ENCODE assay signal across 1 cellular context in genomic region chr11:57764527-57764926, GRCh38.
TF ChIP-seq lines count a peak whose summit lies in the region.

No MANE protein-coding gene starts in this region.

TF ChIP-seq in GM12878, 131 proteins besides CTCF, POLR2A, EP300 and RAD21:
- TF ChIP-seq ZBTB40 (IDR thresholded peaks at IDR 0.05; ENCODE audit: borderline replicate concordance) (no peak), REST (IDR thresholded peaks at IDR 0.05; ENCODE audit: low read depth, low read length) (no peak), STAT1 (conservative IDR thresholded peaks at IDR 0.05) (no peak), ELK1 (IDR thresholded peaks at IDR 0.05; ENCODE audit: low read depth, low read length) (no peak), NRF1 (conservative IDR thresholded peaks at IDR 0.05; ENCODE audit: low read depth, low read length) (no peak), ZNF592 (IDR thresholded peaks at IDR 0.05) (no peak), RFX5 (IDR thresholded peaks at IDR 0.05; ENCODE audit: low read depth, low read length) (no peak), WRNIP1 (IDR thresholded peaks at IDR 0.05; ENCODE audit: borderline replicate concordance, low read depth, low read length) (no peak), MEF2B (IDR thresholded peaks at IDR 0.05; ENCODE audit: partially characterized antibody, poor library complexity, severe bottlenecking) (no peak), SIX5 (IDR thresholded peaks at IDR 0.05; ENCODE audit: low read depth, low read length, severe bottlenecking) (no peak), CEBPB (IDR thresholded peaks at IDR 0.05; ENCODE audit: borderline replicate concordance in 1 of 2, low read depth in 2 of 2, low read length in 2 of 2) (no peak), IKZF1 (conservative IDR thresholded peaks at IDR 0.05) (no peak)
